Comparison of ENCODE assay signal across 8 cellular contexts in genomic region chr17:28745052-28745776, GRCh38. TPM values are rescaled to one million over a fixed set of nuclear protein-coding genes. Genes with fewer than 3 reads are reported as not detected.
A peak's percentile ranks its signal among the peaks of the same experiment; 100 is the strongest.
DNase-seq lines count a peak whose midpoint lies in the region; ATAC-seq and TF ChIP-seq lines count a peak whose summit lies in the region.

No MANE protein-coding gene starts in this region.

- H3K4me3 ChIP-seq in NB4 (ENCODE audit: low read depth, low read length): peak overlapping the region; percentile 88

- H3K9me3 Mint-ChIP-seq in activated CD4-positive, alpha-beta memory T cell treated with anti-CD3 and anti-CD28 coated beads for 36 hours: no peaks in the 10 kb centered on the region
- no peaks in the 10 kb centered on the region for H3K9me3 Mint-ChIP-seq in natural killer cell treated with Interleukin-12 subunit alpha and Interleukin-12 subunit beta and Interleukin-15 and Interleukin-18, amount 100 ng/mL, for 72 hours

- peak; percentile 90 for DNase-seq in ELF-1 (ENCODE audit: low read depth, low spot score)
- DNase-seq in NB4 (ENCODE audit: low read depth): peak; percentile 74
- peak; percentile 58 for DNase-seq in activated CD4-positive, alpha-beta memory T cell treated with anti-CD3 and anti-CD28 coated beads for 36 hours
- DNase-seq in fibroblast of the conjunctiva (ENCODE audit: low read depth): peak; percentile 28
- DNase-seq in natural killer cell treated with Interleukin-12 subunit alpha and Interleukin-12 subunit beta and Interleukin-15 and Interleukin-18, amount 100 ng/mL, for 72 hours (ENCODE audit: low spot score): no peak
- no peak for DNase-seq in activated gamma-delta T cell (lab: John Stamatoyannopoulos, UW)

- TF ChIP-seq POLR2A in NB4 (IDR thresholded peaks at IDR 0.05; ENCODE audit: extremely low read depth, insufficient read length): no peak

- POLR2A ChIA-PET in activated CD4-positive, alpha-beta memory T cell treated with anti-CD3 and anti-CD28 coated beads for 36 hours (lab: Charles Lee): interaction anchor here (1.1 to 13.5 kb wide), 5 partner anchors 10 to 25 kb away, joined by 3 to 202 read pairs (median 4); partner anchors contain the start of genes NEK8, RPL23A and TLCD1

- ATAC-seq in natural killer cell treated with Interleukin-12 subunit alpha and Interleukin-12 subunit beta and Interleukin-15 and Interleukin-18, amount 100 ng/mL, for 72 hours: peak in 1 of 2 donors; percentile 5
- no peak for ATAC-seq in HG03432 (IDR thresholded peaks at IDR 0.05; ENCODE audit: unreplicated experiment)
- no peak for ATAC-seq in HG02852 (IDR thresholded peaks at IDR 0.05; ENCODE audit: unreplicated experiment)

- CTCF ChIA-PET in activated CD4-positive, alpha-beta memory T cell treated with anti-CD3 and anti-CD28 coated beads for 36 hours (lab: Charles Lee): interaction anchor here (0.8 to 16.9 kb wide), 3 partner anchors 18 to 172 kb away, joined by 3 to 632 read pairs (median 122); partner anchors contain the start of genes NEK8 and TLCD1

- H3K27me3 Mint-ChIP-seq in activated CD4-positive, alpha-beta memory T cell treated with anti-CD3 and anti-CD28 coated beads for 36 hours: no peaks in the 10 kb centered on the region
- no peaks in the 10 kb centered on the region for H3K27me3 Mint-ChIP-seq in natural killer cell treated with Interleukin-12 subunit alpha and Interleukin-12 subunit beta and Interleukin-15 and Interleukin-18, amount 100 ng/mL, for 72 hours

- peaks cover 31% of the 10 kb centered on the region for H3K36me3 Mint-ChIP-seq in activated CD4-positive, alpha-beta memory T cell treated with anti-CD3 and anti-CD28 coated beads for 36 hours
- no peaks in the 10 kb centered on the region for H3K36me3 Mint-ChIP-seq in natural killer cell treated with Interleukin-12 subunit alpha and Interleukin-12 subunit beta and Interleukin-15 and Interleukin-18, amount 100 ng/mL, for 72 hours

- no peak for TF ChIP-seq CTCF in NB4 (IDR thresholded peaks at IDR 0.05; ENCODE audit: low read depth, low read length)

- intact Hi-C loops in activated CD4-positive, alpha-beta memory T cell treated with anti-CD3 and anti-CD28 coated beads for 36 hours (cut with micrococcal nuclease): no loop called here

- H3K4me1 Mint-ChIP-seq in activated CD4-positive, alpha-beta memory T cell treated with anti-CD3 and anti-CD28 coated beads for 36 hours (ENCODE audit: low read depth): peaks cover 30% of the 10 kb centered on the region
- peaks cover 0 to 5% of the 10 kb centered on the region in 2 donors for H3K4me1 Mint-ChIP-seq in natural killer cell treated with Interleukin-12 subunit alpha and Interleukin-12 subunit beta and Interleukin-15 and Interleukin-18, amount 100 ng/mL, for 72 hours (ENCODE audit: low read depth in 2 of 2)

- H3K27ac Mint-ChIP-seq in activated CD4-positive, alpha-beta memory T cell treated with anti-CD3 and anti-CD28 coated beads for 36 hours: peak overlapping the region; percentile 89
- H3K27ac Mint-ChIP-seq in natural killer cell treated with Interleukin-12 subunit alpha and Interleukin-12 subunit beta and Interleukin-15 and Interleukin-18, amount 100 ng/mL, for 72 hours: peak overlapping the region; percentile 67 to 75

- peak overlapping the region; percentile 90 for H3K4me3 Mint-ChIP-seq in activated CD4-positive, alpha-beta memory T cell treated with anti-CD3 and anti-CD28 coated beads for 36 hours
- H3K4me3 Mint-ChIP-seq in natural killer cell treated with Interleukin-12 subunit alpha and Interleukin-12 subunit beta and Interleukin-15 and Interleukin-18, amount 100 ng/mL, for 72 hours: peak overlapping the region; percentile 88

RNA-seq across cellular contexts. Expression of gene TRAF4, which starts 1.4 kb away (rescaled TPM):
- total RNA-seq in activated CD4-positive, alpha-beta memory T cell treated with anti-CD3 and anti-CD28 coated beads for 36 hours: 10 to 100 TPM; 83.0 to 83.9 TPM
- 100 to 1,000 TPM in 1 of 2 donors, 10 to 100 TPM in 1; 59.7 to 186 TPM for total RNA-seq in natural killer cell treated with Interleukin-12 subunit alpha and Interleukin-12 subunit beta and Interleukin-15 and Interleukin-18, amount 100 ng/mL, for 72 hours

RNA-seq across cellular contexts. Expression of gene NEK8, which starts 16.6 kb away (rescaled TPM):
- total RNA-seq in activated CD4-positive, alpha-beta memory T cell treated with anti-CD3 and anti-CD28 coated beads for 36 hours: 1 to 10 TPM; 3.4 to 4.0 TPM
- total RNA-seq in natural killer cell treated with Interleukin-12 subunit alpha and Interleukin-12 subunit beta and Interleukin-15 and Interleukin-18, amount 100 ng/mL, for 72 hours: 10 to 100 TPM in 1 of 2 donors, 1 to 10 TPM in 1; 3.2 to 10.2 TPM

RNA-seq across cellular contexts. Expression of gene TLCD1, which starts 19.2 kb away (rescaled TPM):
- total RNA-seq in activated CD4-positive, alpha-beta memory T cell treated with anti-CD3 and anti-CD28 coated beads for 36 hours: 1 to 10 TPM; 9.1 to 9.5 TPM
- total RNA-seq in natural killer cell treated with Interleukin-12 subunit alpha and Interleukin-12 subunit beta and Interleukin-15 and Interleukin-18, amount 100 ng/mL, for 72 hours: 1 to 10 TPM; 1.5 to 9.7 TPM

RNA-seq across cellular contexts. Expression of gene RPL23A, which starts 25.4 kb away (rescaled TPM):
- total RNA-seq in activated CD4-positive, alpha-beta memory T cell treated with anti-CD3 and anti-CD28 coated beads for 36 hours: 1,000 to 10,000 TPM; 2,357 to 2,419 TPM
- total RNA-seq in natural killer cell treated with Interleukin-12 subunit alpha and Interleukin-12 subunit beta and Interleukin-15 and Interleukin-18, amount 100 ng/mL, for 72 hours: 1,000 to 10,000 TPM; 1,264 to 1,439 TPM

RNA-seq across cellular contexts. Expression of gene RAB34, which starts 27.5 kb away (rescaled TPM):
- 1 to 10 TPM; 4.9 to 6.6 TPM for total RNA-seq in activated CD4-positive, alpha-beta memory T cell treated with anti-CD3 and anti-CD28 coated beads for 36 hours
- total RNA-seq in natural killer cell treated with Interleukin-12 subunit alpha and Interleukin-12 subunit beta and Interleukin-15 and Interleukin-18, amount 100 ng/mL, for 72 hours: 10 to 100 TPM in 1 of 2 donors, 1 to 10 TPM in 1; 8.5 to 25.7 TPM

Comparison
In these comparisons a context has a peak if more than half of its experiments do, and no peak if none do; other contexts are left out.
1. DNase-seq: peak in ELF-1 (single experiment), NB4 (single experiment), activated CD4-positive, alpha-beta memory T cell treated with anti-CD3 and anti-CD28 coated beads for 36 hours (single experiment) and fibroblast of the conjunctiva (single experiment); none in natural killer cell treated with Interleukin-12 subunit alpha and Interleukin-12 subunit beta and Interleukin-15 and Interleukin-18, amount 100 ng/mL, for 72 hours (single experiment) and activated gamma-delta T cell (single experiment).